ENCODE assay signal across 29 cellular contexts in the genomic region with DNA sequence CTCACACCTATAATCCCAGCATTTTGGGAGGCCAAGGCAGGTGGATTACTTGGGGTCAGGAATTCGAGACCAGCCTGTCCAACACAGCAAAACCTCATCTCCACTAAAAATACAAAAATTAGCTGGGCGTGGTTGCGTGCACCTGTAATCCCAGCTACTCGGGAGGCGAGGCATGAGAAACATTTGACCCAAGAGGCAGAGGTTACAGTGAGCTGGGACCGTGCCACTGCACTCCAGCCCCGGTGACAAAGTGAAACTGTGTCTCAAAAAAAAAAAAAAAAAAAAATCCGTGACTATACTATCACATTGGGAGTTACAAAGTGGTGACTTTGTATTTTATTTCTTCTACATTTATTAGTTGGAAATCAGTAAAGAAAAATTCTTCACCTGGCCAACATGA.
"Had no signal": no experiment of that assay in that cellular context is flagged by ENCODE, and none has a peak within 500 bp of the region (broad histone marks: within the 10 kb centered on the region; RNA-seq: fewer than 3 reads in every experiment).

No MANE protein-coding gene starts in this region.

- H3K4me3 ChIP-seq: left ventricle myocardium inferior, lung, neural progenitor cell, right atrium auricular region, skin epidermis, spleen, tibial nerve, uterus had no signal

- H3K79me2 ChIP-seq: parathyroid adenoma had no signal

- H3K27ac ChIP-seq: left ventricle myocardium inferior, neural progenitor cell, neutrophil, parathyroid adenoma, right atrium auricular region, skin epidermis, spleen, tibial nerve, uterus had no signal

- H3K9me3 ChIP-seq: left ventricle myocardium inferior, neutrophil, right atrium auricular region, spleen, tibial nerve, uterus had no signal

- H3K36me3 ChIP-seq: left ventricle myocardium inferior, neural progenitor cell, neutrophil, right atrium auricular region, spleen, tibial nerve, uterus had no signal

- FAIRE-seq: islet of Langerhans, kidney had no signal

- H3K9me3 Mint-ChIP-seq: immature natural killer cell; mesothelial cell of epicardium; naive B cell; natural killer cell; nephron progenitor cell; neural progenitor cell; stimulated activated memory B cell treated with anti-CD40 and anti-IgM and Interleukin-4, amounts not matched to agents 10 μg/mL and 1 μg/mL and 100 μg/mL, for 72 hours; stimulated activated naive CD8-positive, alpha-beta T cell treated with anti-CD3 and anti-CD28 coated beads, Interleukin-15, amount 100 ng/mL, for 72 hours; type B pancreatic cell had no signal

- ATAC-seq: left colon; natural killer cell; sciatic nerve; stimulated activated memory B cell treated with anti-CD40 and anti-IgM and Interleukin-4, amounts not matched to agents 10 μg/mL and 1 μg/mL and 100 μg/mL, for 72 hours; stimulated activated naive CD8-positive, alpha-beta T cell treated with anti-CD3 and anti-CD28 coated beads, Interleukin-15, amount 100 ng/mL, for 72 hours had no signal

- H3K4me1 Mint-ChIP-seq: immature natural killer cell, naive B cell, natural killer cell, nephron progenitor cell, neural progenitor cell had no signal

- H3K27ac Mint-ChIP-seq: immature natural killer cell; mesothelial cell of epicardium; natural killer cell; nephron progenitor cell; neural progenitor cell; progenitor cell of endocrine pancreas; stimulated activated memory B cell treated with anti-CD40 and anti-IgM and Interleukin-4, amounts not matched to agents 10 μg/mL and 1 μg/mL and 100 μg/mL, for 72 hours; stimulated activated naive CD8-positive, alpha-beta T cell treated with anti-CD3 and anti-CD28 coated beads, Interleukin-15, amount 100 ng/mL, for 72 hours; type B pancreatic cell had no signal

- H3K4me1 ChIP-seq: left ventricle myocardium inferior, neural progenitor cell, parathyroid adenoma, right atrium auricular region, spleen, tibial nerve, uterus had no signal

- H3K27me3 ChIP-seq: neural progenitor cell, neutrophil, right atrium auricular region, spleen, tibial nerve, uterus had no signal

- H3K36me3 Mint-ChIP-seq: immature natural killer cell; mesothelial cell of epicardium; naive B cell; natural killer cell; neural progenitor cell; stimulated activated memory B cell treated with anti-CD40 and anti-IgM and Interleukin-4, amounts not matched to agents 10 μg/mL and 1 μg/mL and 100 μg/mL, for 72 hours; type B pancreatic cell had no signal

- DNase-seq: hippocampal formation; immature natural killer cell; kidney; left colon; left ventricle myocardium inferior; mesendoderm; naive B cell; natural killer cell; nephron progenitor cell; occipital lobe; spleen; stimulated activated CD4-positive, alpha-beta T cell treated with anti-CD3 and anti-CD28 coated beads, Interleukin-4, amount 100 ng/mL, for 24 hours; stimulated activated naive CD4-positive, alpha-beta T cell treated with Interleukin-2 at 50 U/mL for 16 hours; stimulated activated naive CD8-positive, alpha-beta T cell treated with anti-CD3 and anti-CD28 coated beads, Interleukin-15, amount 100 ng/mL, for 72 hours; substantia nigra; uterus had no signal

- H3K4me2 ChIP-seq: neural progenitor cell had no signal

- H3K4me3 Mint-ChIP-seq: immature natural killer cell; mesothelial cell of epicardium; naive B cell; natural killer cell; nephron progenitor cell; neural progenitor cell; stimulated activated memory B cell treated with anti-CD40 and anti-IgM and Interleukin-4, amounts not matched to agents 10 μg/mL and 1 μg/mL and 100 μg/mL, for 72 hours; type B pancreatic cell had no signal

- H2AFZ ChIP-seq: neural progenitor cell, parathyroid adenoma had no signal

- H3K9ac ChIP-seq: neural progenitor cell, parathyroid adenoma had no signal
